ENCODE assay signal across 8 cellular contexts in the genomic region with DNA sequence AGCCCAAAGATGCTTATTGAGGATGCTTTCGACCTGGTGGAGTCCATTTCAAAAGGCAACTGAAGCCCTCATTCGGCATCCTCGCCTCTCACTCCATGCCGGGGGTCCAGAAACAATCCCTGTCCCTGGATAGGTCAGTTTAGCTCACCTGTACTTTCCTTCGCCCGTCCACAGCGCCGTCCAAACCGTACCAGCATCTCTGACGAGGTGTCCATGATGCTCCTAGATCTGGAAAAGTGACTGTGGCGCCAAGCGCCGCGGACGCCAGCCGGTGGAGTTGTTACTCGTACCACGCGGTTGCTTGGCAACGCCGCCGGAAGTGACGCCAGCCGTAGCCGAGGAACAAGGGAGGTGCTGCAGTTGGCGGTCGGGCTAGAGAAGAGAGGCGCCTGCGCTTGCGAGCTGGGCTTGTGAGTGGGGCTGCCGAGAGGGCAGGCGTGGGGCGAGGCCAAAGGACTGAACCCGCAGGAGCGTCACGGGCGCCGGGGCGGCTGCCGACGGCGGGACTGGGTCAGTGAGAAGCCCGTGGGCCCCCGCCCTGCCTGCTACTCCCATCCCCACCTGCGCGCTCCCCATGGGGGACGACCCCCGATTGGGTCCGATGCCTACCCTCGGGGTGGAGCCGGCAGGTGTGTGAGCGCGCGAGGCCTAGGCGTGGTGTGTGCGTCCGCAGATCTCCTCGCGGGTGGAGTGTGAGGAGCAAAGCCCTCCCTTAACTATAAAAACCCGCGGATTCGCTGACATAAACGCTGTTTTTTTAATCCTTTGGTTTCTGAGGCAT. TPM values are rescaled to one million over a fixed set of nuclear protein-coding genes. Genes with fewer than 3 reads are reported as not detected.
DNase-seq lines count a peak whose midpoint lies in the region; ATAC-seq, FAIRE-seq and TF ChIP-seq lines count a peak whose summit lies in the region.

A gene with protein sequence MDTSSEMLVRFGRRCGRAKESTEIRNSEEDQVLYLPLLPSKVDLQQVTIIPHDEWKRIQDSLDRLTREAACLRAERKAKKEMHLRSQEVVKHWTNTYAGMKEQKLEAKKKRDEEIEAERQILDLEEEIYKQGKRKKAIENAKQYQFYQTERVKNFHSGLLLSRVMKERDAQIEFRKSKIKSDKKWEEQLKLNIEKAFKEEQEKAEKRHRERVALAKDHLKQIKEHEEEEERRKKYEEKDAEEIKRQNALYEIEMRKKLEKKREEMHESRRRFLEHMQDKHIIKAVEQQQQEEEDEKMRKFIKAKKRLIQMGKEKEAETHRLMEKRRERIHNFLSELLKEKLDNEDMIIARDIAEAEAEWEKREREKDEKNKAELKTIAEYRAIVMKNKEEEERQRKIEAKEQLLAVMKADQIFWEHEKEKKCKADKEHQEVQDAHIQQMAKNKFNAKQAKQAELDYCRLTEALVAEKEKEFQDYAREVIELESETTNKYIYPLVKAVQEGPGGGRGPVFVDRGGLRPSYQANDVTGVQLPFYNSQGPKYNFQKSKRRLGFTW (minus strand): TSS at position 293 of the 781 bp plus-strand sequence. CDS start 78 bp downstream, at position 215.
A gene with protein sequence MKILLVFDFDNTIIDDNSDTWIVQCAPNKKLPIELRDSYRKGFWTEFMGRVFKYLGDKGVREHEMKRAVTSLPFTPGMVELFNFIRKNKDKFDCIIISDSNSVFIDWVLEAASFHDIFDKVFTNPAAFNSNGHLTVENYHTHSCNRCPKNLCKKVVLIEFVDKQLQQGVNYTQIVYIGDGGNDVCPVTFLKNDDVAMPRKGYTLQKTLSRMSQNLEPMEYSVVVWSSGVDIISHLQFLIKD (plus strand): TSS at position 357 of the 781 bp plus-strand sequence. CDS start 6,503 bp downstream, outside the sequence.

- H2AFZ ChIP-seq in MM.1S (ENCODE audit: low read length) (peak within 1 kb of the TSS; percentile 95), neural cell (ENCODE audit: low read depth, low read length) (peak within 1 kb of the TSS; percentile 43)

- H3K27ac ChIP-seq in MM.1S (ENCODE audit: low read length), result peak within 1 kb of the TSS; percentile 77
- H3K27ac ChIP-seq in neural cell (ENCODE audit: low read length), result peak within 1 kb of the TSS; percentile 85

- H3K9me3 Mint-ChIP-seq in stimulated activated naive CD8-positive, alpha-beta T cell treated with anti-CD3 and anti-CD28 coated beads, Interleukin-15, amount 100 ng/mL, for 72 hours, result peaks cover 0 to 12% of the 10 kb centered on the region in 2 donors

- TF ChIP-seq CTCF in MM.1S (IDR thresholded peaks at IDR 0.05; ENCODE audit: low read length) (no peak), foreskin fibroblast (IDR thresholded peaks at IDR 0.05; ENCODE audit: low read depth, low read length) (no peak), neural cell (IDR thresholded peaks at IDR 0.05; ENCODE audit: poor library complexity, severe bottlenecking) (no peak)

- H3K9ac ChIP-seq in MM.1S (ENCODE audit: low read length) (peak within 1 kb of the TSS; percentile 88), neural cell (ENCODE audit: low read length) (peak within 1 kb of the TSS; percentile 82)

- H4K20me1 ChIP-seq in MM.1S (ENCODE audit: insufficient read depth, low read length) (no peaks in the 10 kb centered on the region), neural cell (ENCODE audit: insufficient read depth) (no peaks in the 10 kb centered on the region)

- H3K9me2 ChIP-seq in MM.1S (replicated peaks; ENCODE audit: insufficient read depth, low read length) (no peaks in the 10 kb centered on the region), neural cell (ENCODE audit: insufficient read depth, low read length) (no peaks in the 10 kb centered on the region)

- H3K4me1 ChIP-seq in MM.1S (ENCODE audit: low read length), result peaks cover 5% of the 10 kb centered on the region; the same call in 1 of the 2 replicates

- peak within 1 kb of the TSS; percentile 89 to 99 for H3K4me3 Mint-ChIP-seq in stimulated activated naive CD8-positive, alpha-beta T cell treated with anti-CD3 and anti-CD28 coated beads, Interleukin-15, amount 100 ng/mL, for 72 hours

- DNase-seq in HCEC 1CT (peak; percentile 95), MM.1S (peak; percentile 97), SHP77 treated with DMSO at 0.1 percent for 48 hours (lab: John Stamatoyannopoulos, UW) (peak; percentile 61), activated gamma-delta T cell treated with Interleukin-2 at 50 U/mL for 16 hours (peak; percentile 98), foreskin fibroblast (peak; percentile 95 to 98)
- peak; percentile 93 to 98 for DNase-seq in stimulated activated naive CD8-positive, alpha-beta T cell treated with anti-CD3 and anti-CD28 coated beads, Interleukin-15, amount 100 ng/mL, for 72 hours

- peak within 1 kb of the TSS; percentile 97 to 98 for H3K27ac Mint-ChIP-seq in stimulated activated naive CD8-positive, alpha-beta T cell treated with anti-CD3 and anti-CD28 coated beads, Interleukin-15, amount 100 ng/mL, for 72 hours

- 0 out of 2 replicates have a peak, but pooled peaks cover 4% of the 10 kb centered on the region for H3F3A ChIP-seq in MM.1S (ENCODE audit: insufficient read depth, low read length)
- no peaks in the 10 kb centered on the region for H3F3A ChIP-seq in neural cell (ENCODE audit: insufficient read depth, low read length, poor library complexity, severe bottlenecking)

- peak; percentile 95 for FAIRE-seq in G401.6 (lab: Jason Lieb, UNC)

- H3K4me1 Mint-ChIP-seq in stimulated activated naive CD8-positive, alpha-beta T cell treated with anti-CD3 and anti-CD28 coated beads, Interleukin-15, amount 100 ng/mL, for 72 hours, result peaks cover 24% of the 10 kb centered on the region

- peak; percentile 55 for TF ChIP-seq RAD21 in neural cell (conservative IDR thresholded peaks at IDR 0.05)

- H3K36me3 ChIP-seq in MM.1S (replicated peaks; ENCODE audit: insufficient read depth, low read length) (no peaks in the 10 kb centered on the region), neural cell (ENCODE audit: insufficient read depth, low read length) (no peaks in the 10 kb centered on the region)

- ATAC-seq in stimulated activated naive CD8-positive, alpha-beta T cell treated with anti-CD3 and anti-CD28 coated beads, Interleukin-15, amount 100 ng/mL, for 72 hours, result peak; percentile 99

- H3K4me3 ChIP-seq in MM.1S (ENCODE audit: low read length) (peak within 1 kb of the TSS; percentile 84), foreskin fibroblast (ENCODE audit: low read depth in 1 of 2, low read length in 2 of 2) (peak within 1 kb of the TSS; percentile 81 to 85), neural cell (ENCODE audit: low read length) (peak within 1 kb of the TSS; percentile 85)

- TF ChIP-seq EP300 in neural cell (conservative IDR thresholded peaks at IDR 0.05; ENCODE audit: poor library complexity, severe bottlenecking), result peak; percentile 79

- no peaks in the 10 kb centered on the region for H3K27me3 Mint-ChIP-seq in stimulated activated naive CD8-positive, alpha-beta T cell treated with anti-CD3 and anti-CD28 coated beads, Interleukin-15, amount 100 ng/mL, for 72 hours

- H3K27me3 ChIP-seq in MM.1S (replicated peaks; ENCODE audit: insufficient read depth, low read length) (no peaks in the 10 kb centered on the region), neural cell (ENCODE audit: insufficient read depth, low read depth, low read length) (no peaks in the 10 kb centered on the region)

- no peaks in the 10 kb centered on the region for H3K79me2 ChIP-seq in MM.1S (ENCODE audit: low read length)
- peaks cover 18% of the 10 kb centered on the region for H3K79me2 ChIP-seq in neural cell (replicated peaks; ENCODE audit: insufficient read depth, low read length)

- H3K4me2 ChIP-seq in MM.1S (ENCODE audit: low read depth, low read length), result peak within 1 kb of the TSS; percentile 98
- H3K4me2 ChIP-seq in neural cell (ENCODE audit: low read length), result peak within 1 kb of the TSS; percentile 88

- H3K9me3 ChIP-seq in MM.1S (replicated peaks; ENCODE audit: insufficient read depth, low read length), result no peaks in the 10 kb centered on the region
- H3K9me3 ChIP-seq in neural cell (ENCODE audit: low read length), result no peaks in the 10 kb centered on the region

TF ChIP-seq in neural cell, 6 proteins besides CTCF, POLR2A, EP300 and RAD21:
- peak; percentile 95 for TF ChIP-seq MXI1 (conservative IDR thresholded peaks at IDR 0.05; ENCODE audit: poor library complexity, severe bottlenecking)
- TF ChIP-seq, protein P1, sequence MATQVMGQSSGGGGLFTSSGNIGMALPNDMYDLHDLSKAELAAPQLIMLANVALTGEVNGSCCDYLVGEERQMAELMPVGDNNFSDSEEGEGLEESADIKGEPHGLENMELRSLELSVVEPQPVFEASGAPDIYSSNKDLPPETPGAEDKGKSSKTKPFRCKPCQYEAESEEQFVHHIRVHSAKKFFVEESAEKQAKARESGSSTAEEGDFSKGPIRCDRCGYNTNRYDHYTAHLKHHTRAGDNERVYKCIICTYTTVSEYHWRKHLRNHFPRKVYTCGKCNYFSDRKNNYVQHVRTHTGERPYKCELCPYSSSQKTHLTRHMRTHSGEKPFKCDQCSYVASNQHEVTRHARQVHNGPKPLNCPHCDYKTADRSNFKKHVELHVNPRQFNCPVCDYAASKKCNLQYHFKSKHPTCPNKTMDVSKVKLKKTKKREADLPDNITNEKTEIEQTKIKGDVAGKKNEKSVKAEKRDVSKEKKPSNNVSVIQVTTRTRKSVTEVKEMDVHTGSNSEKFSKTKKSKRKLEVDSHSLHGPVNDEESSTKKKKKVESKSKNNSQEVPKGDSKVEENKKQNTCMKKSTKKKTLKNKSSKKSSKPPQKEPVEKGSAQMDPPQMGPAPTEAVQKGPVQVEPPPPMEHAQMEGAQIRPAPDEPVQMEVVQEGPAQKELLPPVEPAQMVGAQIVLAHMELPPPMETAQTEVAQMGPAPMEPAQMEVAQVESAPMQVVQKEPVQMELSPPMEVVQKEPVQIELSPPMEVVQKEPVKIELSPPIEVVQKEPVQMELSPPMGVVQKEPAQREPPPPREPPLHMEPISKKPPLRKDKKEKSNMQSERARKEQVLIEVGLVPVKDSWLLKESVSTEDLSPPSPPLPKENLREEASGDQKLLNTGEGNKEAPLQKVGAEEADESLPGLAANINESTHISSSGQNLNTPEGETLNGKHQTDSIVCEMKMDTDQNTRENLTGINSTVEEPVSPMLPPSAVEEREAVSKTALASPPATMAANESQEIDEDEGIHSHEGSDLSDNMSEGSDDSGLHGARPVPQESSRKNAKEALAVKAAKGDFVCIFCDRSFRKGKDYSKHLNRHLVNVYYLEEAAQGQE (IDR thresholded peaks at IDR 0.05; ENCODE audit: borderline replicate concordance), result peak; percentile 54
- TF ChIP-seq EZH2 (IDR thresholded peaks at IDR 0.05; ENCODE audit: borderline replicate concordance, insufficient read depth, low read length, poor library complexity, severe bottlenecking), result no peak
- TF ChIP-seq POLR2AphosphoS5 (IDR thresholded peaks at IDR 0.05), result peak; percentile 96
- TF ChIP-seq TAF1 (IDR thresholded peaks at IDR 0.05; ENCODE audit: low read depth), result peak; percentile 72
- peak; percentile 49 for TF ChIP-seq SMC3 (conservative IDR thresholded peaks at IDR 0.05; ENCODE audit: poor library complexity)
TF ChIP-seq in neural cell: peak in this region for 5.

RNA-seq across cellular contexts. Expression of the first gene that starts in this region (rescaled TPM):
- polyA plus RNA-seq in neural cell, result 0.20 and 1.7 TPM in 2 replicates
- polyA minus RNA-seq in neural cell, result 0.97 and 2.7 TPM in 2 replicates

RNA-seq across cellular contexts. Expression of the second gene that starts in this region (rescaled TPM):
- 15.0 and 25.4 TPM in 2 replicates for polyA plus RNA-seq in neural cell
- polyA minus RNA-seq in neural cell, result 22.2 and 26.8 TPM in 2 replicates

Comparison
In these comparisons a context has a peak if more than half of its experiments do, and no peak if none do; other contexts are left out.
1. Peak in every context shown above with its lines: DNase-seq, ATAC-seq, H3K4me3 ChIP-seq and H3K27ac ChIP-seq.